In the genomic region with DNA sequence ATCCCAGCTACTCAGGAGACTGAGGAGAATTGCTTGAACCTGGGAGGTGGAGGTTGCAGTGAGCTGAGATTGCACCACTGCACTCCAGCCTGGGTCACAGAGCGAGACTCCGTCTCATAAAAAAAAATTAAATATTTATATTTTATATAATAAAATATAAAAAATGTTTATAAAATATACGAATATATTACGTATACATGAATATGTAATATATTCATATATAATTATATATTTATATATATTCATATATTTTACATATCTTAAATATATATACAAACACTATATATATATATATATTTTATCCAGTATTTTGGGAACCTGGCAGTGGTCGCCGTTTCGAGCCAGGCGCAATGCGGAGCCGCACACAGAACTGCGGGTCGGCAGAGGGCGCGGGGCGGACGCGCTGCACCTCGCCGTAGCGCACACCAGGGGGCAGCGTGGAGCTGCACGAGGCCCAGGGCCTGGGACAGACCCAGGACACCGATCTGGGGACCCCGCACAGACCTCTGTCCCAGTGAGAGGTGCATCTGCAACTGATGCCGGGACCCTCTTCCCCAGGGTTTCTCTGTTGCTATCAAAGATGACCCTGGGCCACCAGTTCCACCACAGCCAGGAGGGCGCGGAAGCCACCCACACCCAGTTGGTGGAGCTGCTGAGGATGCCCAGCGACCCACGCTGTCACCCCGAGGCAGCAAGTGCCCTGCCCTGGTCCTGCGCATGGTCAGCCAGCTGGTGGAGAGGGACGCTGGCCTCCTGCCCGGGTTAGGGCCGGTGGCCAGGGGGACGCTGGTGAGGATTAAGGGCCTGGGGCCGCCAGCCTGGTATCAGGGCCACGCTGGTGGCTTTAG, we compare ENCODE assay signal across 8 cellular contexts. TPM values are rescaled to one million over a fixed set of nuclear protein-coding genes. Genes with fewer than 3 reads are reported as not detected.
A peak's percentile ranks its signal among the peaks of the same experiment; 100 is the strongest.
DNase-seq lines count a peak whose midpoint lies in the region; ATAC-seq and TF ChIP-seq lines count a peak whose summit lies in the region.

No MANE protein-coding gene starts in this region.

- H3K4me1 Mint-ChIP-seq in activated CD4-positive, alpha-beta T cell treated with anti-CD3 and anti-CD28 coated beads, Interleukin-2, amount 10 ng/mL, durations not matched to agents 24 days and 14 days: no peaks in the 10 kb centered on the region

- H3K27ac ChIP-seq in KMS-11: no peak overlapping the region

- TF ChIP-seq CTCF in KMS-11 (conservative IDR thresholded peaks at IDR 0.05; ENCODE audit: low read depth, low read length): peak; percentile 49

- H3K9me3 Mint-ChIP-seq in activated CD4-positive, alpha-beta T cell treated with anti-CD3 and anti-CD28 coated beads, Interleukin-2, amount 10 ng/mL, durations not matched to agents 24 days and 14 days: no peaks in the 10 kb centered on the region

- H4K20me1 ChIP-seq in KMS-11 (ENCODE audit: insufficient read depth): no peaks in the 10 kb centered on the region

- no peak overlapping the region for H3K9ac ChIP-seq in KMS-11

- H3K79me2 ChIP-seq in KMS-11 (ENCODE audit: insufficient read depth, low read depth): no peaks in the 10 kb centered on the region

- H3K4me1 ChIP-seq in KMS-11 (ENCODE audit: low read depth, poor library complexity, severe bottlenecking): no peaks in the 10 kb centered on the region

- H3K4me2 ChIP-seq in KMS-11: no peak overlapping the region

- peaks cover 5% of the 10 kb centered on the region for H3K36me3 Mint-ChIP-seq in activated CD4-positive, alpha-beta T cell treated with anti-CD3 and anti-CD28 coated beads, Interleukin-2, amount 10 ng/mL, durations not matched to agents 24 days and 14 days (ENCODE audit: low read depth)

- ATAC-seq in GM18519 (IDR thresholded peaks at IDR 0.05; ENCODE audit: low FRiP score, unreplicated experiment): peak; percentile 56

- peak; percentile 77 for DNase-seq in AG08395 (ENCODE audit: low spot score)
- peak; percentile 91 for DNase-seq in activated CD4-positive, alpha-beta T cell treated with anti-CD3 and anti-CD28 coated beads, Interleukin-2, amount 10 ng/mL, durations not matched to agents 24 days and 14 days
- DNase-seq in effector CD4-positive, alpha-beta T cell: peak; percentile 43
- DNase-seq in midbrain (lab: John Stamatoyannopoulos, UW): peak; percentile 50
- DNase-seq in stimulated activated naive CD4-positive, alpha-beta T cell treated with Interleukin-2 at 50 U/mL for 16 hours (lab: John Stamatoyannopoulos, UW): peak; percentile 44
- no peak for DNase-seq in NCI-H1048 (lab: John Stamatoyannopoulos, UW)

- H3K36me3 ChIP-seq in KMS-11 (ENCODE audit: insufficient read depth): no peaks in the 10 kb centered on the region

- H3K27me3 ChIP-seq in KMS-11 (ENCODE audit: insufficient read depth, low read depth): no peaks in the 10 kb centered on the region

- no peaks in the 10 kb centered on the region for H3K27me3 Mint-ChIP-seq in activated CD4-positive, alpha-beta T cell treated with anti-CD3 and anti-CD28 coated beads, Interleukin-2, amount 10 ng/mL, durations not matched to agents 24 days and 14 days

- intact Hi-C loops in activated CD4-positive, alpha-beta T cell treated with anti-CD3 and anti-CD28 coated beads, Interleukin-2, amount 10 ng/mL, durations not matched to agents 24 days and 14 days (cut with micrococcal nuclease): loop anchor here (1.0 kb wide), 1 partner anchor 287 kb away; no protein-coding TSS in a partner anchor

- no peak overlapping the region for H3K4me3 Mint-ChIP-seq in activated CD4-positive, alpha-beta T cell treated with anti-CD3 and anti-CD28 coated beads, Interleukin-2, amount 10 ng/mL, durations not matched to agents 24 days and 14 days

- H2AFZ ChIP-seq in KMS-11 (ENCODE audit: low read depth): peak overlapping the region; percentile 16; the same call in 1 of the 2 replicates

- no peak overlapping the region for H3K4me3 ChIP-seq in KMS-11 (IDR thresholded peaks at IDR 0.05; ENCODE audit: insufficient read depth, low read depth, low read length)

- no peak overlapping the region for H3K27ac Mint-ChIP-seq in activated CD4-positive, alpha-beta T cell treated with anti-CD3 and anti-CD28 coated beads, Interleukin-2, amount 10 ng/mL, durations not matched to agents 24 days and 14 days

RNA-seq across cellular contexts. Expression of a gene that starts 22.7 kb away (rescaled TPM):
- 42.2 and 44.4 TPM in 2 replicates for total RNA-seq in activated CD4-positive, alpha-beta T cell treated with anti-CD3 and anti-CD28 coated beads, Interleukin-2, amount 10 ng/mL, durations not matched to agents 24 days and 14 days
